1 cellular context compared by ENCODE assay signal in the genomic region with DNA sequence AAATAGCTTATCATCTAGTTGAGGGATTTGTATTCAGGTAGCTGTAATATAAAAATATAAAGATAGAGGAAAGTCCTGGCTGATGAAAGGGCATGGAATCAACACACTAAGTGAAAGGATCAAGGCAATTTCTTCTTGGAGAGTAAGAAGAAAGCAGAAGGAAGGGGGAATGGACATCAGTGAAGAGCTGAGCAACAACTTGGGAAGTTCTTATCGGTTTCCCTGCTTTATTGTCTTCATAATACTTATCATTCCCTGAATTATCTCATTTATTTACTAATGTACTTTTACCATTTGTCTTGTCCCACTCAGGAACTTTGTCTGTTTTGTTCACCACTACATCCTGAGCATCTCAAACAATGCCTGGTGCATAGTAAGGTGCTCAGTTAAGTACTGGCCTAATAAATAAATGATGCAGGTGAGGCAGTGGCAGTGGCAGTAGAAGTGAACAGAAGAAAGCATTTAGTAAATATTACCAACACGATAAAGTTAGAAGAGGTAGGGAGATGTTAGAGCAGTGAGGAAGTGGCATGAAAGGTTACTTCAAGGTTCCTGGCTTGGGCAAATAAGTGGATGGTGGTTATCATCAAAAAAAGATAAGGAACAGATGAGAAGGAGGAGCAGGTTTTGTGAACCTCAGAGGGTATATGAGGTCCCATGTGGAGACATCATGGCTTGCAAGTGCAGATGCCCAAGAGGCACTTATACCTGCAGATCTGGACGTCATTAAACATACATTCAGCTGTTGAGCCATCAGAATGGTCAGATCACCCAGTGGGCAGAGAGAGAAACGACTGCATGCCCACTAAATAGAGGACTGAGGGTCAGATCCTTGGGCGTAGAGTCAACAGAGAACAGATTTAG.
TF ChIP-seq lines count a peak whose summit lies in the region.

No MANE protein-coding gene starts in this region.

TF ChIP-seq in H1, 55 proteins besides CTCF, POLR2A, EP300 and RAD21:
- TF ChIP-seq, protein P1, sequence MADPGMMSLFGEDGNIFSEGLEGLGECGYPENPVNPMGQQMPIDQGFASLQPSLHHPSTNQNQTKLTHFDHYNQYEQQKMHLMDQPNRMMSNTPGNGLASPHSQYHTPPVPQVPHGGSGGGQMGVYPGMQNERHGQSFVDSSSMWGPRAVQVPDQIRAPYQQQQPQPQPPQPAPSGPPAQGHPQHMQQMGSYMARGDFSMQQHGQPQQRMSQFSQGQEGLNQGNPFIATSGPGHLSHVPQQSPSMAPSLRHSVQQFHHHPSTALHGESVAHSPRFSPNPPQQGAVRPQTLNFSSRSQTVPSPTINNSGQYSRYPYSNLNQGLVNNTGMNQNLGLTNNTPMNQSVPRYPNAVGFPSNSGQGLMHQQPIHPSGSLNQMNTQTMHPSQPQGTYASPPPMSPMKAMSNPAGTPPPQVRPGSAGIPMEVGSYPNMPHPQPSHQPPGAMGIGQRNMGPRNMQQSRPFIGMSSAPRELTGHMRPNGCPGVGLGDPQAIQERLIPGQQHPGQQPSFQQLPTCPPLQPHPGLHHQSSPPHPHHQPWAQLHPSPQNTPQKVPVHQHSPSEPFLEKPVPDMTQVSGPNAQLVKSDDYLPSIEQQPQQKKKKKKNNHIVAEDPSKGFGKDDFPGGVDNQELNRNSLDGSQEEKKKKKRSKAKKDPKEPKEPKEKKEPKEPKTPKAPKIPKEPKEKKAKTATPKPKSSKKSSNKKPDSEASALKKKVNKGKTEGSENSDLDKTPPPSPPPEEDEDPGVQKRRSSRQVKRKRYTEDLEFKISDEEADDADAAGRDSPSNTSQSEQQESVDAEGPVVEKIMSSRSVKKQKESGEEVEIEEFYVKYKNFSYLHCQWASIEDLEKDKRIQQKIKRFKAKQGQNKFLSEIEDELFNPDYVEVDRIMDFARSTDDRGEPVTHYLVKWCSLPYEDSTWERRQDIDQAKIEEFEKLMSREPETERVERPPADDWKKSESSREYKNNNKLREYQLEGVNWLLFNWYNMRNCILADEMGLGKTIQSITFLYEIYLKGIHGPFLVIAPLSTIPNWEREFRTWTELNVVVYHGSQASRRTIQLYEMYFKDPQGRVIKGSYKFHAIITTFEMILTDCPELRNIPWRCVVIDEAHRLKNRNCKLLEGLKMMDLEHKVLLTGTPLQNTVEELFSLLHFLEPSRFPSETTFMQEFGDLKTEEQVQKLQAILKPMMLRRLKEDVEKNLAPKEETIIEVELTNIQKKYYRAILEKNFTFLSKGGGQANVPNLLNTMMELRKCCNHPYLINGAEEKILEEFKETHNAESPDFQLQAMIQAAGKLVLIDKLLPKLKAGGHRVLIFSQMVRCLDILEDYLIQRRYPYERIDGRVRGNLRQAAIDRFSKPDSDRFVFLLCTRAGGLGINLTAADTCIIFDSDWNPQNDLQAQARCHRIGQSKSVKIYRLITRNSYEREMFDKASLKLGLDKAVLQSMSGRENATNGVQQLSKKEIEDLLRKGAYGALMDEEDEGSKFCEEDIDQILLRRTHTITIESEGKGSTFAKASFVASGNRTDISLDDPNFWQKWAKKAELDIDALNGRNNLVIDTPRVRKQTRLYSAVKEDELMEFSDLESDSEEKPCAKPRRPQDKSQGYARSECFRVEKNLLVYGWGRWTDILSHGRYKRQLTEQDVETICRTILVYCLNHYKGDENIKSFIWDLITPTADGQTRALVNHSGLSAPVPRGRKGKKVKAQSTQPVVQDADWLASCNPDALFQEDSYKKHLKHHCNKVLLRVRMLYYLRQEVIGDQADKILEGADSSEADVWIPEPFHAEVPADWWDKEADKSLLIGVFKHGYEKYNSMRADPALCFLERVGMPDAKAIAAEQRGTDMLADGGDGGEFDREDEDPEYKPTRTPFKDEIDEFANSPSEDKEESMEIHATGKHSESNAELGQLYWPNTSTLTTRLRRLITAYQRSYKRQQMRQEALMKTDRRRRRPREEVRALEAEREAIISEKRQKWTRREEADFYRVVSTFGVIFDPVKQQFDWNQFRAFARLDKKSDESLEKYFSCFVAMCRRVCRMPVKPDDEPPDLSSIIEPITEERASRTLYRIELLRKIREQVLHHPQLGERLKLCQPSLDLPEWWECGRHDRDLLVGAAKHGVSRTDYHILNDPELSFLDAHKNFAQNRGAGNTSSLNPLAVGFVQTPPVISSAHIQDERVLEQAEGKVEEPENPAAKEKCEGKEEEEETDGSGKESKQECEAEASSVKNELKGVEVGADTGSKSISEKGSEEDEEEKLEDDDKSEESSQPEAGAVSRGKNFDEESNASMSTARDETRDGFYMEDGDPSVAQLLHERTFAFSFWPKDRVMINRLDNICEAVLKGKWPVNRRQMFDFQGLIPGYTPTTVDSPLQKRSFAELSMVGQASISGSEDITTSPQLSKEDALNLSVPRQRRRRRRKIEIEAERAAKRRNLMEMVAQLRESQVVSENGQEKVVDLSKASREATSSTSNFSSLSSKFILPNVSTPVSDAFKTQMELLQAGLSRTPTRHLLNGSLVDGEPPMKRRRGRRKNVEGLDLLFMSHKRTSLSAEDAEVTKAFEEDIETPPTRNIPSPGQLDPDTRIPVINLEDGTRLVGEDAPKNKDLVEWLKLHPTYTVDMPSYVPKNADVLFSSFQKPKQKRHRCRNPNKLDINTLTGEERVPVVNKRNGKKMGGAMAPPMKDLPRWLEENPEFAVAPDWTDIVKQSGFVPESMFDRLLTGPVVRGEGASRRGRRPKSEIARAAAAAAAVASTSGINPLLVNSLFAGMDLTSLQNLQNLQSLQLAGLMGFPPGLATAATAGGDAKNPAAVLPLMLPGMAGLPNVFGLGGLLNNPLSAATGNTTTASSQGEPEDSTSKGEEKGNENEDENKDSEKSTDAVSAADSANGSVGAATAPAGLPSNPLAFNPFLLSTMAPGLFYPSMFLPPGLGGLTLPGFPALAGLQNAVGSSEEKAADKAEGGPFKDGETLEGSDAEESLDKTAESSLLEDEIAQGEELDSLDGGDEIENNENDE (IDR thresholded peaks at IDR 0.05; ENCODE audit: insufficient replicate concordance, low read length), result no peak
- TF ChIP-seq BCL11A (IDR thresholded peaks at IDR 0.05; ENCODE audit: low read depth in 2 of 2, low read length in 2 of 2) (no peak), SP1 (IDR thresholded peaks at IDR 0.05; ENCODE audit: low read depth, low read length) (no peak), CREB1 (IDR thresholded peaks at IDR 0.05) (no peak), CBX5 (IDR thresholded peaks at IDR 0.05; ENCODE audit: low read depth, low read length) (no peak), RXRA (IDR thresholded peaks at IDR 0.05; ENCODE audit: insufficient read depth, low read depth, low read length) (no peak), FOSL1 (IDR thresholded peaks at IDR 0.05; ENCODE audit: insufficient read depth, low read depth, low read length) (no peak), SP4 (IDR thresholded peaks at IDR 0.05; ENCODE audit: low read length) (no peak), KDM4A (IDR thresholded peaks at IDR 0.05; ENCODE audit: low read depth, low read length, severe bottlenecking) (no peak), CHD2 (IDR thresholded peaks at IDR 0.05; ENCODE audit: low read length) (no peak), TAF1 (IDR thresholded peaks at IDR 0.05; ENCODE audit: low read depth, low read length) (no peak), POLR2AphosphoS5 (IDR thresholded peaks at IDR 0.05; ENCODE audit: low read depth, low read length) (no peak), JUND (IDR thresholded peaks at IDR 0.05; ENCODE audit: low read length) (no peak), SIN3A (conservative IDR thresholded peaks at IDR 0.05 in 1 of 2, IDR thresholded peaks at IDR 0.05 in 1 of 2; ENCODE audit: low read depth in 1 of 2, low read length in 2 of 2) (no peak), NANOG (IDR thresholded peaks at IDR 0.05; ENCODE audit: insufficient read depth, low read depth, low read length, poor library complexity, severe bottlenecking) (no peak), ZNF274 (IDR thresholded peaks at IDR 0.05; ENCODE audit: borderline replicate concordance, extremely low read depth, low read length) (no peak), SIRT6 (IDR thresholded peaks at IDR 0.05; ENCODE audit: low read length) (no peak)
- TF ChIP-seq, protein P2, sequence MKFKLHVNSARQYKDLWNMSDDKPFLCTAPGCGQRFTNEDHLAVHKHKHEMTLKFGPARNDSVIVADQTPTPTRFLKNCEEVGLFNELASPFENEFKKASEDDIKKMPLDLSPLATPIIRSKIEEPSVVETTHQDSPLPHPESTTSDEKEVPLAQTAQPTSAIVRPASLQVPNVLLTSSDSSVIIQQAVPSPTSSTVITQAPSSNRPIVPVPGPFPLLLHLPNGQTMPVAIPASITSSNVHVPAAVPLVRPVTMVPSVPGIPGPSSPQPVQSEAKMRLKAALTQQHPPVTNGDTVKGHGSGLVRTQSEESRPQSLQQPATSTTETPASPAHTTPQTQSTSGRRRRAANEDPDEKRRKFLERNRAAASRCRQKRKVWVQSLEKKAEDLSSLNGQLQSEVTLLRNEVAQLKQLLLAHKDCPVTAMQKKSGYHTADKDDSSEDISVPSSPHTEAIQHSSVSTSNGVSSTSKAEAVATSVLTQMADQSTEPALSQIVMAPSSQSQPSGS (IDR thresholded peaks at IDR 0.05; ENCODE audit: low read length), result no peak
- TF ChIP-seq, protein P3, sequence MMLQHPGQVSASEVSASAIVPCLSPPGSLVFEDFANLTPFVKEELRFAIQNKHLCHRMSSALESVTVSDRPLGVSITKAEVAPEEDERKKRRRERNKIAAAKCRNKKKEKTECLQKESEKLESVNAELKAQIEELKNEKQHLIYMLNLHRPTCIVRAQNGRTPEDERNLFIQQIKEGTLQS (IDR thresholded peaks at IDR 0.05; ENCODE audit: insufficient read depth, low read depth, low read length), result no peak
